1 cellular context compared by ENCODE assay signal in genomic region chr7:99504603-99505323, GRCh38.
TF ChIP-seq lines count a peak whose summit lies in the region.

Gene ZKSCAN5 (plus strand): TSS chr7:99504662. CDS start chr7:99506045, 1,383 bp downstream.

TF ChIP-seq in HepG2, 621 proteins besides CTCF, POLR2A, EP300 and RAD21 (continued from another document and continues in another):
- TF ChIP-seq ZFP91 (CRISPR knock-in tag; IDR thresholded peaks at IDR 0.05; ENCODE audit: borderline replicate concordance): peak; percentile 69; the same call in 1 of the 2 replicates
- TF ChIP-seq RERE (CRISPR knock-in tag; IDR thresholded peaks at IDR 0.05; ENCODE audit: low read depth): no peak
- peak; percentile 21 for TF ChIP-seq HNF4A (CRISPR knock-in tag; IDR thresholded peaks at IDR 0.05)
- no peak for TF ChIP-seq ZNF746 (CRISPR knock-in tag; IDR thresholded peaks at IDR 0.05)
- peak; percentile 90 for TF ChIP-seq KDM5A (IDR thresholded peaks at IDR 0.05; ENCODE audit: borderline replicate concordance, low read length)
- no peak for TF ChIP-seq ZNF253 (CRISPR knock-in tag; IDR thresholded peaks at IDR 0.05; ENCODE audit: borderline replicate concordance)
- no peak for TF ChIP-seq ZFP36 (IDR thresholded peaks at IDR 0.05; ENCODE audit: borderline replicate concordance, low read depth, low read length, partially characterized antibody)
- no peak for TF ChIP-seq ZNF276 (CRISPR knock-in tag; IDR thresholded peaks at IDR 0.05; ENCODE audit: low read depth)
- peak; percentile 76; the same call in 1 of the 2 replicates for TF ChIP-seq NPAS2 (CRISPR knock-in tag; IDR thresholded peaks at IDR 0.05; ENCODE audit: borderline replicate concordance)
- no peak for TF ChIP-seq ZNF577 (CRISPR knock-in tag; IDR thresholded peaks at IDR 0.05; ENCODE audit: borderline replicate concordance, low read depth)
- peak; percentile 11; the same call in 1 of the 2 replicates for TF ChIP-seq ZNF281 (CRISPR knock-in tag; IDR thresholded peaks at IDR 0.05; ENCODE audit: borderline replicate concordance)
- TF ChIP-seq ZNF44 (CRISPR knock-in tag; IDR thresholded peaks at IDR 0.05): no peak
- TF ChIP-seq IRF9 (CRISPR knock-in tag; IDR thresholded peaks at IDR 0.05; ENCODE audit: borderline replicate concordance): peak; percentile 56; the same call in 1 of the 2 replicates
- no peak for TF ChIP-seq ZNF644 (CRISPR knock-in tag; IDR thresholded peaks at IDR 0.05; ENCODE audit: low read depth)
- no peak for TF ChIP-seq ZNF333 (CRISPR knock-in tag; IDR thresholded peaks at IDR 0.05; ENCODE audit: borderline replicate concordance)
- TF ChIP-seq HHEX (CRISPR knock-in tag; IDR thresholded peaks at IDR 0.05): no peak
- no peak for TF ChIP-seq SMYD3 (CRISPR knock-in tag; IDR thresholded peaks at IDR 0.05)
- no peak for TF ChIP-seq GATAD2A (CRISPR knock-in tag; IDR thresholded peaks at IDR 0.05)
- TF ChIP-seq ELK4 (CRISPR knock-in tag; IDR thresholded peaks at IDR 0.05; ENCODE audit: borderline replicate concordance): no peak
- peak; percentile 90 for TF ChIP-seq SRSF1 (optimal IDR thresholded peaks at IDR 0.05; ENCODE audit: low read depth, low read length)
- TF ChIP-seq NBN (conservative IDR thresholded peaks at IDR 0.05): no peak
- no peak for TF ChIP-seq SALL2 (CRISPR knock-in tag; IDR thresholded peaks at IDR 0.05)
- peak; percentile 41 for TF ChIP-seq PAXIP1 (CRISPR knock-in tag; conservative IDR thresholded peaks at IDR 0.05)
- no peak for TF ChIP-seq ZNF567 (CRISPR knock-in tag; IDR thresholded peaks at IDR 0.05; ENCODE audit: borderline replicate concordance)
- peak; percentile 90 for TF ChIP-seq ZSCAN29 (CRISPR knock-in tag; conservative IDR thresholded peaks at IDR 0.05)
- no peak for TF ChIP-seq ZBTB3 (CRISPR knock-in tag; IDR thresholded peaks at IDR 0.05; ENCODE audit: borderline replicate concordance, low read depth)
- peak; percentile 69 for TF ChIP-seq YY1 (IDR thresholded peaks at IDR 0.05; ENCODE audit: insufficient read depth, insufficient replicate concordance, low read depth, low read length)
- TF ChIP-seq TARDBP (CRISPR knock-in tag; IDR thresholded peaks at IDR 0.05): 0 out of 2 replicates have a peak, but pooled peaks have one; percentile 19
- no peak for TF ChIP-seq TCF7L2 (IDR thresholded peaks at IDR 0.05; ENCODE audit: low read depth, low read length)
- TF ChIP-seq RBFOX2 (IDR thresholded peaks at IDR 0.05; ENCODE audit: low read depth, low read length): peak; percentile 62
- TF ChIP-seq ZNF468 (CRISPR knock-in tag; IDR thresholded peaks at IDR 0.05): no peak
- TF ChIP-seq GMEB2 (CRISPR knock-in tag; IDR thresholded peaks at IDR 0.05; ENCODE audit: low read depth): no peak
- TF ChIP-seq PAX8 (CRISPR knock-in tag; IDR thresholded peaks at IDR 0.05; ENCODE audit: borderline replicate concordance): no peak
- no peak for TF ChIP-seq TAF15 (IDR thresholded peaks at IDR 0.05; ENCODE audit: low read depth, low read length, poor library complexity, severe bottlenecking)
- TF ChIP-seq HIVEP1 (CRISPR knock-in tag; IDR thresholded peaks at IDR 0.05): 0 out of 2 replicates have a peak, but pooled peaks have one; percentile 3
- TF ChIP-seq MTF2 (CRISPR knock-in tag; IDR thresholded peaks at IDR 0.05; ENCODE audit: borderline replicate concordance): no peak
- TF ChIP-seq PCBP1 (IDR thresholded peaks at IDR 0.05; ENCODE audit: borderline replicate concordance, low read depth, low read length): peak; percentile 94
- no peak for TF ChIP-seq REXO4 (CRISPR knock-in tag; IDR thresholded peaks at IDR 0.05; ENCODE audit: borderline replicate concordance)
